In the genomic region with DNA sequence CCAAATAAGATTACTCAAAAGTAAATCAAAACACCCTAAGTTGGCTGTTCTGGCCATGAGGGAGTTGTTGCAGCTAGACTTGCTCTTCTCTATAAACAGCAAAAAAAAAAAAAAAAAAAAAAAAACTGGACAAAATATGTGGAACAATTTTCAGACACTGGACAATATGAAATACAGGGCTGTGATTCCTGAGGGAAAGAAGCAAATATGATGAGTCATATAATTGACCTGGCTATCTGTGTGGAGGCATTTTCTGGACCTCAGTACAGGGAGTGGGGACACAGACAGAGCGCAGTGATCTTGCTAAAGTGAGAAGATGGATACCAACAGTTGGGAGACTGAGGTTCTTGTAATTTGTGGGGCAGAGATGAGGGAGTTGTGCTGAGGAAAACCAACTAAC, we compare ENCODE assay signal across 26 cellular contexts.
"Had no signal": no experiment of that assay in that cellular context is flagged by ENCODE, and none has a peak within 500 bp of the region (broad histone marks: within the 10 kb centered on the region; RNA-seq: fewer than 3 reads in every experiment).

No MANE protein-coding gene starts in this region.

- H3K36me3 ChIP-seq: colonic mucosa, esophagus squamous epithelium, gastrocnemius medialis, heart right ventricle, left lung, lower lobe of right lung had no signal

- ATAC-seq: effector memory CD8-positive, alpha-beta T cell; esophagus mucosa; gastrocnemius medialis; heart right ventricle; left cardiac atrium; left lung; left ventricle myocardium superior; lower lobe of right lung; mucosa of descending colon had no signal

- H3K27ac ChIP-seq: colonic mucosa, epithelial cell of prostate, esophagus squamous epithelium, gastrocnemius medialis, heart right ventricle, left lung, lower lobe of right lung had no signal

- H3K9me3 ChIP-seq: colonic mucosa, gastrocnemius medialis, lower lobe of right lung had no signal

- DNase-seq: colonic mucosa; cortex of kidney; effector CD8-positive, alpha-beta T cell; effector memory CD8-positive, alpha-beta T cell; endodermal cell; erythroblast; esophagus squamous epithelium; foreskin fibroblast; foreskin melanocyte; gastrocnemius medialis; glutamatergic neuron; head of caudate nucleus; heart right ventricle; hippocampal formation; left cardiac atrium; left lung; left ventricle myocardium superior; lower lobe of right lung; mesenchymal stem cell; mucosa of descending colon; naive B cell had no signal

- H3K4me3 ChIP-seq: colonic mucosa, esophagus squamous epithelium, gastrocnemius medialis, heart right ventricle, left lung, lower lobe of right lung, mucosa of descending colon had no signal

- FAIRE-seq: endometrium, islet of Langerhans, keratinocyte had no signal

- H3K27me3 ChIP-seq: colonic mucosa, esophagus squamous epithelium, gastrocnemius medialis, heart right ventricle, left lung had no signal

- H3K4me1 ChIP-seq: colonic mucosa, esophagus squamous epithelium, gastrocnemius medialis, heart right ventricle, left lung, lower lobe of right lung had no signal
